In the genomic region with DNA sequence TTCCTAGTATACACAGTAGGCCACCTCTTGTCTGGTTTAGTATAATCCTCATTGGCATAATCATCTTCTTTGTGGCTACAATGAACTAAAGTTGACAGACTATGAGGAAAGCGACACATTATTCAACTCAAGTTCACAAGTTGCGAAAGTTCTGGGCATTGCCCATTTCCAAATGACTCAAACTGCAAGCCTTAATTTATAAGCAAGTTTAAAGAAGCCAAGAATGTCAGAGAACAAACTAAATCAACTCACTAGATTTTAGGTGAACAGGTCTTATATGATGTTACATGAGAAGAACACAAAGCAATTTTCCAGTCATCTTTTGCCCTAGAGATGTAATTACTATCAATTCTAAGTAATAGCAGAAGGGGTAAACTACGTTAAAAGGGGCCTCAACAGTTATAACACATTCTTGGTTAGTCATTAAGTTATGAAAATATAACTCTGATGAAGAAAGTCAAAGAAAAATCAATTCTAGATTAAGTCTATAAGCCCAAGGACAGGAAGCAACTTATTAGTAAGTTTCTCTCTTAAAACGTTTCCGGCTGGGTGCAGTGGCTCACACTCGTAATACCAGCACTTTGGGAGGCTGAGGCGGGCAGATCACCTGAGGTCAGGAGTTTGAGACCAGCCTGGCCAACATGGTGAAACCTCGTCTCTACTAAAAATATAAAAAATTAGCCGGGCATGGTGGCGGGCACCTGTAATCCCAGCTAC, we compare ENCODE assay signal across 8 cellular contexts.
DNase-seq lines count a peak whose midpoint lies in the region; ATAC-seq lines count a peak whose summit lies in the region.

No MANE protein-coding gene starts in this region.

- H3K4me1 Mint-ChIP-seq in effector memory CD8-positive, alpha-beta T cell (ENCODE audit: low read depth in 2 of 2), result peaks cover 69 to 88% of the 10 kb centered on the region in 2 donors

- peak overlapping the region; percentile 85 to 93 for H3K27ac Mint-ChIP-seq in effector memory CD8-positive, alpha-beta T cell

- no peaks in the 10 kb centered on the region for H3K9me3 Mint-ChIP-seq in effector memory CD8-positive, alpha-beta T cell

- H3K4me3 Mint-ChIP-seq in effector memory CD8-positive, alpha-beta T cell, result peak overlapping the region; percentile 68

- peak; percentile 81 for DNase-seq in activated effector memory CD4-positive, alpha-beta T cell treated with anti-CD3 and anti-CD28 coated beads, Interleukin-2, amount 50 U/mL, for 16 hours
- DNase-seq in activated effector memory CD4-positive, alpha-beta T cell treated with Interleukin-2 at 50 U/mL for 16 hours, result no peak
- DNase-seq in NOMO-1 treated with DMSO at 0.1 percent for 48 hours (lab: John Stamatoyannopoulos, UW; ENCODE audit: unreplicated experiment), result peak; percentile 93
- DNase-seq in effector memory CD8-positive, alpha-beta T cell, result peak in 2 of 3 experiments; percentile 15 to 23
- peak; percentile 67 for DNase-seq in stromal cell of bone marrow (ENCODE audit: low read depth)
- DNase-seq in OCI-M2 (lab: John Stamatoyannopoulos, UW; ENCODE audit: unreplicated experiment), result no peak
- no peak for DNase-seq in NCI-H524 (lab: John Stamatoyannopoulos, UW)
- no peak for DNase-seq in SW 1271 (lab: John Stamatoyannopoulos, UW)

- no peaks in the 10 kb centered on the region for H3K27me3 Mint-ChIP-seq in effector memory CD8-positive, alpha-beta T cell

- peak; percentile 70 for ATAC-seq in effector memory CD8-positive, alpha-beta T cell (replicated peaks)

- peaks cover 27% of the 10 kb centered on the region for H3K36me3 Mint-ChIP-seq in effector memory CD8-positive, alpha-beta T cell (ENCODE audit: insufficient read depth)

Comparison
In these comparisons a context has a peak if more than half of its experiments do, and no peak if none do; other contexts are left out.
1. DNase-seq: peak in activated effector memory CD4-positive, alpha-beta T cell treated with anti-CD3 and anti-CD28 coated beads, Interleukin-2, amount 50 U/mL, for 16 hours (single experiment), NOMO-1 treated with DMSO at 0.1 percent for 48 hours (single experiment), effector memory CD8-positive, alpha-beta T cell (2 of 3) and stromal cell of bone marrow (single experiment); none in activated effector memory CD4-positive, alpha-beta T cell treated with Interleukin-2 at 50 U/mL for 16 hours (single experiment), OCI-M2 (single experiment), NCI-H524 (0 of 2) and SW 1271 (0 of 2).